In the genomic region with DNA sequence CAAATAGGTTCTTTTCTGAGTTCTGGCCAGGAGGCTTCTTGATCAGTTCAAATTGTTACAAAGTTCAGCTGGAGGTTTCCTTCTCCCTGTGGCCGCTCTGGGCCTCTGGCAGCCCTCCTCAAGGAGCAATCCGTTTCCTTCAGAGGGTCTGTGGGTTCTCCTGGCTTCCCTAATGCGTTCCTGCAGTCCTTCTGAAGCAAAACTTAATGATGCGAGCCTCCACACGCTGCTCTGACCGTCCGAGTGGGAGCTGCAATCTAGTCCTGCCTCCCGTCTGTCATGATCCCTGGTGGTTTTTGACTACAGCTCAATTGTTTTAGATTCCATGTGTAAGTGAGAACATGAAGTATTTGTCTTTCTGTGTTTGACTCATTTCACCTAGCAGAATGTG, we compare ENCODE assay signal across 2 cellular contexts.
TF ChIP-seq lines count a peak whose summit lies in the region.

No MANE protein-coding gene starts in this region.

TF ChIP-seq in IMR-90, 13 proteins besides CTCF, POLR2A, EP300 and RAD21:
- no peak for TF ChIP-seq MAFK (IDR thresholded peaks at IDR 0.05; ENCODE audit: low read depth, low read length)
- TF ChIP-seq NFE2L2 (IDR thresholded peaks at IDR 0.05; ENCODE audit: low read depth, low read length) = no peak
- no peak for TF ChIP-seq FOS (IDR thresholded peaks at IDR 0.05; ENCODE audit: low read depth, low read length)
- TF ChIP-seq RCOR1 (IDR thresholded peaks at IDR 0.05; ENCODE audit: insufficient replicate concordance, low read length) = no peak
- no peak for TF ChIP-seq CHD1 (IDR thresholded peaks at IDR 0.05; ENCODE audit: low read depth, low read length)
- no peak for TF ChIP-seq CEBPB (IDR thresholded peaks at IDR 0.05; ENCODE audit: low read depth, low read length)
- TF ChIP-seq MXI1 (IDR thresholded peaks at IDR 0.05; ENCODE audit: borderline replicate concordance, low read depth, low read length) = no peak
- no peak for TF ChIP-seq BHLHE40 (IDR thresholded peaks at IDR 0.05; ENCODE audit: low read depth, low read length)
- TF ChIP-seq, protein P1, sequence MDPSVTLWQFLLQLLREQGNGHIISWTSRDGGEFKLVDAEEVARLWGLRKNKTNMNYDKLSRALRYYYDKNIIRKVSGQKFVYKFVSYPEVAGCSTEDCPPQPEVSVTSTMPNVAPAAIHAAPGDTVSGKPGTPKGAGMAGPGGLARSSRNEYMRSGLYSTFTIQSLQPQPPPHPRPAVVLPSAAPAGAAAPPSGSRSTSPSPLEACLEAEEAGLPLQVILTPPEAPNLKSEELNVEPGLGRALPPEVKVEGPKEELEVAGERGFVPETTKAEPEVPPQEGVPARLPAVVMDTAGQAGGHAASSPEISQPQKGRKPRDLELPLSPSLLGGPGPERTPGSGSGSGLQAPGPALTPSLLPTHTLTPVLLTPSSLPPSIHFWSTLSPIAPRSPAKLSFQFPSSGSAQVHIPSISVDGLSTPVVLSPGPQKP (IDR thresholded peaks at IDR 0.05; ENCODE audit: borderline replicate concordance, low read depth, low read length) = no peak
- TF ChIP-seq RFX5 (IDR thresholded peaks at IDR 0.05; ENCODE audit: low read depth, low read length) = no peak
- no peak for TF ChIP-seq MAZ (IDR thresholded peaks at IDR 0.05; ENCODE audit: borderline replicate concordance, low read depth, low read length)
- TF ChIP-seq SMC3 (IDR thresholded peaks at IDR 0.05; ENCODE audit: low read depth, low read length) = no peak
- TF ChIP-seq, protein P2, sequence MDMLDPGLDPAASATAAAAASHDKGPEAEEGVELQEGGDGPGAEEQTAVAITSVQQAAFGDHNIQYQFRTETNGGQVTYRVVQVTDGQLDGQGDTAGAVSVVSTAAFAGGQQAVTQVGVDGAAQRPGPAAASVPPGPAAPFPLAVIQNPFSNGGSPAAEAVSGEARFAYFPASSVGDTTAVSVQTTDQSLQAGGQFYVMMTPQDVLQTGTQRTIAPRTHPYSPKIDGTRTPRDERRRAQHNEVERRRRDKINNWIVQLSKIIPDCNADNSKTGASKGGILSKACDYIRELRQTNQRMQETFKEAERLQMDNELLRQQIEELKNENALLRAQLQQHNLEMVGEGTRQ (IDR thresholded peaks at IDR 0.05; ENCODE audit: low read depth, low read length) = no peak
TF ChIP-seq in IMR-90: peak in this region for 0.

TF ChIP-seq in GM12878, 131 proteins besides CTCF, POLR2A, EP300 and RAD21:
- TF ChIP-seq, protein P3, sequence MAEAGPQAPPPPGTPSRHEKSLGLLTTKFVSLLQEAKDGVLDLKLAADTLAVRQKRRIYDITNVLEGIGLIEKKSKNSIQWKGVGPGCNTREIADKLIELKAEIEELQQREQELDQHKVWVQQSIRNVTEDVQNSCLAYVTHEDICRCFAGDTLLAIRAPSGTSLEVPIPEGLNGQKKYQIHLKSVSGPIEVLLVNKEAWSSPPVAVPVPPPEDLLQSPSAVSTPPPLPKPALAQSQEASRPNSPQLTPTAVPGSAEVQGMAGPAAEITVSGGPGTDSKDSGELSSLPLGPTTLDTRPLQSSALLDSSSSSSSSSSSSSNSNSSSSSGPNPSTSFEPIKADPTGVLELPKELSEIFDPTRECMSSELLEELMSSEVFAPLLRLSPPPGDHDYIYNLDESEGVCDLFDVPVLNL (IDR thresholded peaks at IDR 0.05; ENCODE audit: low read depth, low read length) = no peak
- TF ChIP-seq BMI1 (IDR thresholded peaks at IDR 0.05; ENCODE audit: borderline replicate concordance) = no peak
- no peak for TF ChIP-seq TAF1 (IDR thresholded peaks at IDR 0.05; ENCODE audit: borderline replicate concordance, low read depth, low read length)
- TF ChIP-seq, protein P4, sequence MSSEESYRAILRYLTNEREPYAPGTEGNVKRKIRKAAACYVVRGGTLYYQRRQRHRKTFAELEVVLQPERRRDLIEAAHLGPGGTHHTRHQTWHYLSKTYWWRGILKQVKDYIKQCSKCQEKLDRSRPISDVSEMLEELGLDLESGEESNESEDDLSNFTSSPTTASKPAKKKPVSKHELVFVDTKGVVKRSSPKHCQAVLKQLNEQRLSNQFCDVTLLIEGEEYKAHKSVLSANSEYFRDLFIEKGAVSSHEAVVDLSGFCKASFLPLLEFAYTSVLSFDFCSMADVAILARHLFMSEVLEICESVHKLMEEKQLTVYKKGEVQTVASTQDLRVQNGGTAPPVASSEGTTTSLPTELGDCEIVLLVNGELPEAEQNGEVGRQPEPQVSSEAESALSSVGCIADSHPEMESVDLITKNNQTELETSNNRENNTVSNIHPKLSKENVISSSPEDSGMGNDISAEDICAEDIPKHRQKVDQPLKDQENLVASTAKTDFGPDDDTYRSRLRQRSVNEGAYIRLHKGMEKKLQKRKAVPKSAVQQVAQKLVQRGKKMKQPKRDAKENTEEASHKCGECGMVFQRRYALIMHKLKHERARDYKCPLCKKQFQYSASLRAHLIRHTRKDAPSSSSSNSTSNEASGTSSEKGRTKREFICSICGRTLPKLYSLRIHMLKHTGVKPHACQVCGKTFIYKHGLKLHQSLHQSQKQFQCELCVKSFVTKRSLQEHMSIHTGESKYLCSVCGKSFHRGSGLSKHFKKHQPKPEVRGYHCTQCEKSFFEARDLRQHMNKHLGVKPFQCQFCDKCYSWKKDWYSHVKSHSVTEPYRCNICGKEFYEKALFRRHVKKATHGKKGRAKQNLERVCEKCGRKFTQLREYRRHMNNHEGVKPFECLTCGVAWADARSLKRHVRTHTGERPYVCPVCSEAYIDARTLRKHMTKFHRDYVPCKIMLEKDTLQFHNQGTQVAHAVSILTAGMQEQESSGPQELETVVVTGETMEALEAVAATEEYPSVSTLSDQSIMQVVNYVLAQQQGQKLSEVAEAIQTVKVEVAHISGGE (CRISPR knock-in tag; IDR thresholded peaks at IDR 0.05) = no peak
- TF ChIP-seq, protein P5, sequence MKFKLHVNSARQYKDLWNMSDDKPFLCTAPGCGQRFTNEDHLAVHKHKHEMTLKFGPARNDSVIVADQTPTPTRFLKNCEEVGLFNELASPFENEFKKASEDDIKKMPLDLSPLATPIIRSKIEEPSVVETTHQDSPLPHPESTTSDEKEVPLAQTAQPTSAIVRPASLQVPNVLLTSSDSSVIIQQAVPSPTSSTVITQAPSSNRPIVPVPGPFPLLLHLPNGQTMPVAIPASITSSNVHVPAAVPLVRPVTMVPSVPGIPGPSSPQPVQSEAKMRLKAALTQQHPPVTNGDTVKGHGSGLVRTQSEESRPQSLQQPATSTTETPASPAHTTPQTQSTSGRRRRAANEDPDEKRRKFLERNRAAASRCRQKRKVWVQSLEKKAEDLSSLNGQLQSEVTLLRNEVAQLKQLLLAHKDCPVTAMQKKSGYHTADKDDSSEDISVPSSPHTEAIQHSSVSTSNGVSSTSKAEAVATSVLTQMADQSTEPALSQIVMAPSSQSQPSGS (IDR thresholded peaks at IDR 0.05; ENCODE audit: low read length) = no peak
- no peak for TF ChIP-seq RB1 (IDR thresholded peaks at IDR 0.05; ENCODE audit: borderline replicate concordance)
- TF ChIP-seq SRF (IDR thresholded peaks at IDR 0.05; ENCODE audit: low read depth in 2 of 2, low read length in 2 of 2) = no peak
- TF ChIP-seq, protein P6, sequence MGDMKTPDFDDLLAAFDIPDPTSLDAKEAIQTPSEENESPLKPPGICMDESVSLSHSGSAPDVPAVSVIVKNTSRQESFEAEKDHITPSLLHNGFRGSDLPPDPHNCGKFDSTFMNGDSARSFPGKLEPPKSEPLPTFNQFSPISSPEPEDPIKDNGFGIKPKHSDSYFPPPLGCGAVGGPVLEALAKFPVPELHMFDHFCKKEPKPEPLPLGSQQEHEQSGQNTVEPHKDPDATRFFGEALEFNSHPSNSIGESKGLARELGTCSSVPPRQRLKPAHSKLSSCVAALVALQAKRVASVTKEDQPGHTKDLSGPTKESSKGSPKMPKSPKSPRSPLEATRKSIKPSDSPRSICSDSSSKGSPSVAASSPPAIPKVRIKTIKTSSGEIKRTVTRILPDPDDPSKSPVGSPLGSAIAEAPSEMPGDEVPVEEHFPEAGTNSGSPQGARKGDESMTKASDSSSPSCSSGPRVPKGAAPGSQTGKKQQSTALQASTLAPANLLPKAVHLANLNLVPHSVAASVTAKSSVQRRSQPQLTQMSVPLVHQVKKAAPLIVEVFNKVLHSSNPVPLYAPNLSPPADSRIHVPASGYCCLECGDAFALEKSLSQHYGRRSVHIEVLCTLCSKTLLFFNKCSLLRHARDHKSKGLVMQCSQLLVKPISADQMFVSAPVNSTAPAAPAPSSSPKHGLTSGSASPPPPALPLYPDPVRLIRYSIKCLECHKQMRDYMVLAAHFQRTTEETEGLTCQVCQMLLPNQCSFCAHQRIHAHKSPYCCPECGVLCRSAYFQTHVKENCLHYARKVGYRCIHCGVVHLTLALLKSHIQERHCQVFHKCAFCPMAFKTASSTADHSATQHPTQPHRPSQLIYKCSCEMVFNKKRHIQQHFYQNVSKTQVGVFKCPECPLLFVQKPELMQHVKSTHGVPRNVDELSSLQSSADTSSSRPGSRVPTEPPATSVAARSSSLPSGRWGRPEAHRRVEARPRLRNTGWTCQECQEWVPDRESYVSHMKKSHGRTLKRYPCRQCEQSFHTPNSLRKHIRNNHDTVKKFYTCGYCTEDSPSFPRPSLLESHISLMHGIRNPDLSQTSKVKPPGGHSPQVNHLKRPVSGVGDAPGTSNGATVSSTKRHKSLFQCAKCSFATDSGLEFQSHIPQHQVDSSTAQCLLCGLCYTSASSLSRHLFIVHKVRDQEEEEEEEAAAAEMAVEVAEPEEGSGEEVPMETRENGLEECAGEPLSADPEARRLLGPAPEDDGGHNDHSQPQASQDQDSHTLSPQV (IDR thresholded peaks at IDR 0.05) = no peak
- TF ChIP-seq SUPT20H (IDR thresholded peaks at IDR 0.05; ENCODE audit: borderline replicate concordance, control insufficient read depth, low read depth, low read length) = no peak
- TF ChIP-seq LARP7 (IDR thresholded peaks at IDR 0.05) = no peak
- TF ChIP-seq MEF2B (IDR thresholded peaks at IDR 0.05; ENCODE audit: partially characterized antibody, poor library complexity, severe bottlenecking) = no peak
- no peak for TF ChIP-seq POU2F2 (IDR thresholded peaks at IDR 0.05; ENCODE audit: borderline replicate concordance, low read depth, low read length)
- TF ChIP-seq FOS (IDR thresholded peaks at IDR 0.05; ENCODE audit: borderline replicate concordance, extremely low read depth, insufficient read length) = no peak
- no peak for TF ChIP-seq CBX3 (IDR thresholded peaks at IDR 0.05; ENCODE audit: borderline replicate concordance, low read depth)
- TF ChIP-seq, protein P7, sequence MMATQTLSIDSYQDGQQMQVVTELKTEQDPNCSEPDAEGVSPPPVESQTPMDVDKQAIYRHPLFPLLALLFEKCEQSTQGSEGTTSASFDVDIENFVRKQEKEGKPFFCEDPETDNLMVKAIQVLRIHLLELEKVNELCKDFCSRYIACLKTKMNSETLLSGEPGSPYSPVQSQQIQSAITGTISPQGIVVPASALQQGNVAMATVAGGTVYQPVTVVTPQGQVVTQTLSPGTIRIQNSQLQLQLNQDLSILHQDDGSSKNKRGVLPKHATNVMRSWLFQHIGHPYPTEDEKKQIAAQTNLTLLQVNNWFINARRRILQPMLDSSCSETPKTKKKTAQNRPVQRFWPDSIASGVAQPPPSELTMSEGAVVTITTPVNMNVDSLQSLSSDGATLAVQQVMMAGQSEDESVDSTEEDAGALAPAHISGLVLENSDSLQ (IDR thresholded peaks at IDR 0.05) = no peak
- TF ChIP-seq, protein P8, sequence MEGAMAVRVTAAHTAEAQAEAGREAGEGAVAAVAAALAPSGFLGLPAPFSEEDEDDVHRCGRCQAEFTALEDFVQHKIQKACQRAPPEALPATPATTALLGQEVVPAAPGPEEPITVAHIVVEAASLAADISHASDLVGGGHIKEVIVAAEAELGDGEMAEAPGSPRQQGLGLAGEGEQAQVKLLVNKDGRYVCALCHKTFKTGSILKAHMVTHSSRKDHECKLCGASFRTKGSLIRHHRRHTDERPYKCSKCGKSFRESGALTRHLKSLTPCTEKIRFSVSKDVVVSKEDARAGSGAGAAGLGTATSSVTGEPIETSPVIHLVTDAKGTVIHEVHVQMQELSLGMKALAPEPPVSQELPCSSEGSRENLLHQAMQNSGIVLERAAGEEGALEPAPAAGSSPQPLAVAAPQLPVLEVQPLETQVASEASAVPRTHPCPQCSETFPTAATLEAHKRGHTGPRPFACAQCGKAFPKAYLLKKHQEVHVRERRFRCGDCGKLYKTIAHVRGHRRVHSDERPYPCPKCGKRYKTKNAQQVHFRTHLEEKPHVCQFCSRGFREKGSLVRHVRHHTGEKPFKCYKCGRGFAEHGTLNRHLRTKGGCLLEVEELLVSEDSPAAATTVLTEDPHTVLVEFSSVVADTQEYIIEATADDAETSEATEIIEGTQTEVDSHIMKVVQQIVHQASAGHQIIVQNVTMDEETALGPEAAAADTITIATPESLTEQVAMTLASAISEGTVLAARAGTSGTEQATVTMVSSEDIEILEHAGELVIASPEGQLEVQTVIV (IDR thresholded peaks at IDR 0.05; ENCODE audit: borderline replicate concordance, partially characterized antibody) = no peak
- TF ChIP-seq, protein P9, sequence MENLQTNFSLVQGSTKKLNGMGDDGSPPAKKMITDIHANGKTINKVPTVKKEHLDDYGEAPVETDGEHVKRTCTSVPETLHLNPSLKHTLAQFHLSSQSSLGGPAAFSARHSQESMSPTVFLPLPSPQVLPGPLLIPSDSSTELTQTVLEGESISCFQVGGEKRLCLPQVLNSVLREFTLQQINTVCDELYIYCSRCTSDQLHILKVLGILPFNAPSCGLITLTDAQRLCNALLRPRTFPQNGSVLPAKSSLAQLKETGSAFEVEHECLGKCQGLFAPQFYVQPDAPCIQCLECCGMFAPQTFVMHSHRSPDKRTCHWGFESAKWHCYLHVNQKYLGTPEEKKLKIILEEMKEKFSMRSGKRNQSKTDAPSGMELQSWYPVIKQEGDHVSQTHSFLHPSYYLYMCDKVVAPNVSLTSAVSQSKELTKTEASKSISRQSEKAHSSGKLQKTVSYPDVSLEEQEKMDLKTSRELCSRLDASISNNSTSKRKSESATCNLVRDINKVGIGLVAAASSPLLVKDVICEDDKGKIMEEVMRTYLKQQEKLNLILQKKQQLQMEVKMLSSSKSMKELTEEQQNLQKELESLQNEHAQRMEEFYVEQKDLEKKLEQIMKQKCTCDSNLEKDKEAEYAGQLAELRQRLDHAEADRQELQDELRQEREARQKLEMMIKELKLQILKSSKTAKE (IDR thresholded peaks at IDR 0.05; ENCODE audit: low read depth, poor library complexity, severe bottlenecking) = no peak
